ENCODE assay signal across 19 cellular contexts in genomic region chr13:77290342-77290741, GRCh38. TPM values are rescaled to one million over a fixed set of nuclear protein-coding genes. Genes with fewer than 3 reads are reported as not detected.
DNase-seq lines count a peak whose midpoint lies in the region; ATAC-seq and TF ChIP-seq lines count a peak whose summit lies in the region.
"Had no signal": no experiment of that assay in that cellular context is flagged by ENCODE, and none has a peak within 500 bp of the region (broad histone marks: within the 10 kb centered on the region; RNA-seq: fewer than 3 reads in every experiment).

No MANE protein-coding gene starts in this region.

- no peaks in the 10 kb centered on the region for H3K27me3 Mint-ChIP-seq in MCF 10A (ENCODE audit: insufficient read depth, unreplicated experiment)
- no peaks in the 10 kb centered on the region for H3K27me3 Mint-ChIP-seq in GM23338 (ENCODE audit: insufficient read depth, low read depth, poor library complexity)
- no peaks in the 10 kb centered on the region for H3K27me3 Mint-ChIP-seq in activated naive CD8-positive, alpha-beta T cell treated with anti-CD3 and anti-CD28 coated beads, Interleukin-2, amount 10 ng/mL, durations not matched to agents 7 days and 5 days
- H3K27me3 Mint-ChIP-seq in stimulated activated memory B cell treated with anti-CD40 and anti-IgM and Interleukin-4, amounts not matched to agents 10 μg/mL and 1 μg/mL and 100 μg/mL, for 72 hours: no peaks in the 10 kb centered on the region
- H3K27me3 Mint-ChIP-seq: CD4-positive, alpha-beta memory T cell had no signal

- H3K9me3 Mint-ChIP-seq in MCF 10A (ENCODE audit: unreplicated experiment): peaks cover 12% of the 10 kb centered on the region
- no peaks in the 10 kb centered on the region for H3K9me3 Mint-ChIP-seq in GM23338
- peaks cover 2% of the 10 kb centered on the region for H3K9me3 Mint-ChIP-seq in activated naive CD8-positive, alpha-beta T cell treated with anti-CD3 and anti-CD28 coated beads, Interleukin-2, amount 10 ng/mL, durations not matched to agents 7 days and 5 days
- no peaks in the 10 kb centered on the region for H3K9me3 Mint-ChIP-seq in stimulated activated memory B cell treated with anti-CD40 and anti-IgM and Interleukin-4, amounts not matched to agents 10 μg/mL and 1 μg/mL and 100 μg/mL, for 72 hours
- H3K9me3 Mint-ChIP-seq: CD4-positive, alpha-beta memory T cell had no signal

- ATAC-seq in GM23338: no peak
- no peak for ATAC-seq in activated naive CD8-positive, alpha-beta T cell treated with anti-CD3 and anti-CD28 coated beads, Interleukin-2, amount 10 ng/mL, durations not matched to agents 7 days and 5 days (ENCODE audit: low read depth)
- ATAC-seq in stimulated activated memory B cell treated with anti-CD40 and anti-IgM and Interleukin-4, amounts not matched to agents 10 μg/mL and 1 μg/mL and 100 μg/mL, for 72 hours: no peak
- ATAC-seq: Panc1, Right ventricle myocardium inferior had no signal

- TF ChIP-seq POLR2A in breast epithelium (IDR thresholded peaks at IDR 0.05): no peak

- H3K4me3 Mint-ChIP-seq in MCF 10A (ENCODE audit: unreplicated experiment) (no peak overlapping the region), GM23338 (no peak overlapping the region)
- H3K4me3 Mint-ChIP-seq in activated naive CD8-positive, alpha-beta T cell treated with anti-CD3 and anti-CD28 coated beads, Interleukin-2, amount 10 ng/mL, durations not matched to agents 7 days and 5 days: no peak overlapping the region
- H3K4me3 Mint-ChIP-seq in stimulated activated memory B cell treated with anti-CD40 and anti-IgM and Interleukin-4, amounts not matched to agents 10 μg/mL and 1 μg/mL and 100 μg/mL, for 72 hours: no peak overlapping the region
- H3K4me3 Mint-ChIP-seq: CD4-positive, alpha-beta memory T cell had no signal

- POLR2A ChIA-PET in MCF 10A (lab: Yijun Ruan, JAX): no interaction called here
- POLR2A ChIA-PET in activated naive CD8-positive, alpha-beta T cell treated with anti-CD3 and anti-CD28 coated beads, Interleukin-2, amount 10 ng/mL, durations not matched to agents 7 days and 5 days (lab: Charles Lee): no interaction called here

- H2AFZ ChIP-seq in GM23338: no peak overlapping the region

- H3K27ac ChIP-seq in breast epithelium: no peak overlapping the region
- H3K27ac ChIP-seq in GM23338 (ENCODE audit: low read depth): no peak overlapping the region

- DNase-seq in MCF 10A (ENCODE audit: unreplicated experiment) (no peak), breast epithelium (ENCODE audit: low spot score in 2 of 2) (no peak), GM23338 (ENCODE audit: low spot score) (no peak), epidermal melanocyte (ENCODE audit: insufficient read length, low spot score) (no peak), mesenteric fat pad (ENCODE audit: low spot score) (no peak)
- DNase-seq in activated naive CD8-positive, alpha-beta T cell treated with anti-CD3 and anti-CD28 coated beads, Interleukin-2, amount 10 ng/mL, durations not matched to agents 7 days and 5 days: no peak
- DNase-seq: ACHN, DND-41, GDM1, H7, Karpas-422, NCI-H1105 treated with DMSO at 0.1 percent for 48 hours, NCI-H187, NCI-H2171, NCI-H774 had no signal

- H3K27me3 ChIP-seq in breast epithelium: no peaks in the 10 kb centered on the region
- no peaks in the 10 kb centered on the region for H3K27me3 ChIP-seq in GM23338 (ENCODE audit: insufficient read depth)

- H3K36me3 Mint-ChIP-seq in MCF 10A (ENCODE audit: insufficient read depth, unreplicated experiment) (peaks cover 61% of the 10 kb centered on the region), GM23338 (ENCODE audit: low read depth) (peaks cover 5% of the 10 kb centered on the region)
- peaks cover 67% of the 10 kb centered on the region for H3K36me3 Mint-ChIP-seq in activated naive CD8-positive, alpha-beta T cell treated with anti-CD3 and anti-CD28 coated beads, Interleukin-2, amount 10 ng/mL, durations not matched to agents 7 days and 5 days
- H3K36me3 Mint-ChIP-seq in stimulated activated memory B cell treated with anti-CD40 and anti-IgM and Interleukin-4, amounts not matched to agents 10 μg/mL and 1 μg/mL and 100 μg/mL, for 72 hours: peaks cover 75% of the 10 kb centered on the region

- intact Hi-C loops in MCF 10A (cut with micrococcal nuclease): no loop called here
- intact Hi-C loops in breast epithelium (cut with DNase I; ENCODE audit: low total_unique reads): no loop called here

- H3K4me1 ChIP-seq in breast epithelium (no peaks in the 10 kb centered on the region), GM23338 (ENCODE audit: insufficient read depth) (peaks cover 20% of the 10 kb centered on the region)

- no TSS peak for BruUV-seq in MCF 10A (replicated peaks; lab: Mats Ljungman, UMichigan)

- H3F3A ChIP-seq in GM23338 (replicated peaks; ENCODE audit: low read depth): no peaks in the 10 kb centered on the region

- CTCF ChIA-PET in MCF 10A (lab: Yijun Ruan, JAX): interaction anchor here (0.8 kb wide), 1 partner anchor 298 kb away, joined by 4 read pairs; no protein-coding TSS in a partner anchor

- H3K4me2 ChIP-seq in GM23338: no peak overlapping the region

- H3K79me2 ChIP-seq in GM23338 (replicated peaks; ENCODE audit: insufficient read depth): peaks cover 7% of the 10 kb centered on the region; the same call in 1 of the 2 replicates

- H3K9me2 ChIP-seq in GM23338 (ENCODE audit: insufficient read depth): no peaks in the 10 kb centered on the region

- peak overlapping the region; percentile 27 for H3K27ac Mint-ChIP-seq in MCF 10A (ENCODE audit: low read depth, unreplicated experiment)
- peak overlapping the region; percentile 84 for H3K27ac Mint-ChIP-seq in GM23338
- H3K27ac Mint-ChIP-seq in activated naive CD8-positive, alpha-beta T cell treated with anti-CD3 and anti-CD28 coated beads, Interleukin-2, amount 10 ng/mL, durations not matched to agents 7 days and 5 days: peak overlapping the region; percentile 46
- peak overlapping the region; percentile 28 for H3K27ac Mint-ChIP-seq in stimulated activated memory B cell treated with anti-CD40 and anti-IgM and Interleukin-4, amounts not matched to agents 10 μg/mL and 1 μg/mL and 100 μg/mL, for 72 hours

- no peaks in the 10 kb centered on the region for H4K20me1 ChIP-seq in GM23338 (replicated peaks; ENCODE audit: insufficient read depth)

- H3K36me3 ChIP-seq in breast epithelium (no peaks in the 10 kb centered on the region), GM23338 (ENCODE audit: insufficient read depth) (no peaks in the 10 kb centered on the region)

- H3K4me3 ChIP-seq in breast epithelium: no peak overlapping the region
- H3K4me3 ChIP-seq in GM23338: no peak overlapping the region

- H3K4me1 Mint-ChIP-seq in MCF 10A (ENCODE audit: insufficient read depth, unreplicated experiment) (no peaks in the 10 kb centered on the region), GM23338 (peaks cover 23% of the 10 kb centered on the region)
- H3K4me1 Mint-ChIP-seq in activated naive CD8-positive, alpha-beta T cell treated with anti-CD3 and anti-CD28 coated beads, Interleukin-2, amount 10 ng/mL, durations not matched to agents 7 days and 5 days: peaks cover 7% of the 10 kb centered on the region
- H3K4me1 Mint-ChIP-seq in stimulated activated memory B cell treated with anti-CD40 and anti-IgM and Interleukin-4, amounts not matched to agents 10 μg/mL and 1 μg/mL and 100 μg/mL, for 72 hours: peaks cover 44% of the 10 kb centered on the region

- TF ChIP-seq CTCF in MCF 10A (IDR thresholded peaks at IDR 0.05; ENCODE audit: unreplicated experiment) (no peak), breast epithelium (IDR thresholded peaks at IDR 0.05) (no peak), GM23338 (conservative IDR thresholded peaks at IDR 0.05; ENCODE audit: low read depth in 2 of 2) (no peak)

- no peaks in the 10 kb centered on the region for H3K9me3 ChIP-seq in breast epithelium

TF ChIP-seq in GM23338, 12 proteins besides CTCF, POLR2A, EP300 and RAD21 (continues in another document):
- TF ChIP-seq CREB1 (CRISPR knock-in tag; IDR thresholded peaks at IDR 0.05; ENCODE audit: low read depth) (no peak), ETS1 (IDR thresholded peaks at IDR 0.05) (no peak), NANOG (IDR thresholded peaks at IDR 0.05; ENCODE audit: borderline replicate concordance) (no peak)

RNA-seq across cellular contexts. Expression of gene MYCBP2, which starts 36.6 kb away (rescaled TPM):
- total RNA-seq in MCF 10A (2022) (43.4 and 51.8 TPM in 2 replicates), breast epithelium (100 to 1,000 TPM; 179 to 282 (median 181) TPM), mesenteric fat pad (238 TPM)
- total RNA-seq in GM23338 (2014; rRNA removed; shearing (Covaris generic)): 77.2 and 78.0 TPM in 2 replicates
- 38.5 and 54.6 TPM in 2 replicates for polyA plus RNA-seq in GM23338 (2016; fragmentation: Nextera tagmentation; extraction: Ambion mirVana)
- 100 to 1,000 TPM; 144 to 148 TPM for total RNA-seq in activated naive CD8-positive, alpha-beta T cell treated with anti-CD3 and anti-CD28 coated beads, Interleukin-2, amount 10 ng/mL, durations not matched to agents 7 days and 5 days

Comparison
In these comparisons a context has a peak if more than half of its experiments do, and no peak if none do; other contexts are left out.
1. H3K27ac Mint-ChIP-seq: peak in every context shown above with its lines; median percentile 84 in GM23338; 46 in activated naive CD8-positive, alpha-beta T cell treated with anti-CD3 and anti-CD28 coated beads, Interleukin-2, amount 10 ng/mL, durations not matched to agents 7 days and 5 days; 28 in stimulated activated memory B cell treated with anti-CD40 and anti-IgM and Interleukin-4, amounts not matched to agents 10 μg/mL and 1 μg/mL and 100 μg/mL, for 72 hours; 27 in MCF 10A.